2 cellular contexts compared by ENCODE assay signal in the genomic region with DNA sequence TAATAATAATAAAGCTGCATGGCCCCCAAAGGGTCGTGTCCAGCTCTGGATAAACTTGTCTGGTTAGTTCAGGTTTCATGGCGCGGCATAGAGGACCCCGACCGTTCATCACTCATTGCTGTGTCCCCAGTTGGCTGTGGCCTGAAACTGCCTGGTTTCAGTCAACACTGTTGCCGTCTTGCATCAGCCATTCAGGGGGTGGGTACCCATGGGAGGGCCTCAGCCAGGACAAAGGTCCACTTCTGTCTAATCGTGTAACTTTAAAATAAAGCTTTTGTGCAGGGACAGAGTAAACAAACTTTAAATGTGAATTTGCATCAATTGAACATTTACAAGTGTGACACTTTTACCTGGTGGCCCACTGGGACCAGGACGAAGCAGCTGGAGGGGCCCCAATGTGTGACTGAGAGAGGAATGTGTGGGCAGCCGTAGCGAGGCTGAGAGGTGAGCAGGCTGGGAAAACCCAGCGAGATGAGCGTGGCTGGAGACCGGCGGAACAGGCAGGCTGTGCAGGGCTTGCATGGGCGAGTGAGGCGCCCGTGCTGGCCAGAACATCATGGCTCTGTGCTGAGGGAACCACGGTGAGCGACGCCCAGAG.
TF ChIP-seq lines count a peak whose summit lies in the region.

No MANE protein-coding gene starts in this region.

TF ChIP-seq in GM12878, 131 proteins besides CTCF, POLR2A, EP300 and RAD21:
- TF ChIP-seq, protein P1, sequence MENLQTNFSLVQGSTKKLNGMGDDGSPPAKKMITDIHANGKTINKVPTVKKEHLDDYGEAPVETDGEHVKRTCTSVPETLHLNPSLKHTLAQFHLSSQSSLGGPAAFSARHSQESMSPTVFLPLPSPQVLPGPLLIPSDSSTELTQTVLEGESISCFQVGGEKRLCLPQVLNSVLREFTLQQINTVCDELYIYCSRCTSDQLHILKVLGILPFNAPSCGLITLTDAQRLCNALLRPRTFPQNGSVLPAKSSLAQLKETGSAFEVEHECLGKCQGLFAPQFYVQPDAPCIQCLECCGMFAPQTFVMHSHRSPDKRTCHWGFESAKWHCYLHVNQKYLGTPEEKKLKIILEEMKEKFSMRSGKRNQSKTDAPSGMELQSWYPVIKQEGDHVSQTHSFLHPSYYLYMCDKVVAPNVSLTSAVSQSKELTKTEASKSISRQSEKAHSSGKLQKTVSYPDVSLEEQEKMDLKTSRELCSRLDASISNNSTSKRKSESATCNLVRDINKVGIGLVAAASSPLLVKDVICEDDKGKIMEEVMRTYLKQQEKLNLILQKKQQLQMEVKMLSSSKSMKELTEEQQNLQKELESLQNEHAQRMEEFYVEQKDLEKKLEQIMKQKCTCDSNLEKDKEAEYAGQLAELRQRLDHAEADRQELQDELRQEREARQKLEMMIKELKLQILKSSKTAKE (IDR thresholded peaks at IDR 0.05; ENCODE audit: low read depth, poor library complexity, severe bottlenecking): no peak
- TF ChIP-seq JUNB (IDR thresholded peaks at IDR 0.05): no peak
- no peak for TF ChIP-seq MYB (IDR thresholded peaks at IDR 0.05; ENCODE audit: borderline replicate concordance, low read depth, low read length)
- TF ChIP-seq BHLHE40 (IDR thresholded peaks at IDR 0.05; ENCODE audit: borderline replicate concordance in 1 of 2, low read depth in 2 of 2, low read length in 1 of 2): no peak
- TF ChIP-seq RAD51 (IDR thresholded peaks at IDR 0.05): no peak
- no peak for TF ChIP-seq FOS (IDR thresholded peaks at IDR 0.05; ENCODE audit: borderline replicate concordance, extremely low read depth, insufficient read length)
- TF ChIP-seq, protein P2, sequence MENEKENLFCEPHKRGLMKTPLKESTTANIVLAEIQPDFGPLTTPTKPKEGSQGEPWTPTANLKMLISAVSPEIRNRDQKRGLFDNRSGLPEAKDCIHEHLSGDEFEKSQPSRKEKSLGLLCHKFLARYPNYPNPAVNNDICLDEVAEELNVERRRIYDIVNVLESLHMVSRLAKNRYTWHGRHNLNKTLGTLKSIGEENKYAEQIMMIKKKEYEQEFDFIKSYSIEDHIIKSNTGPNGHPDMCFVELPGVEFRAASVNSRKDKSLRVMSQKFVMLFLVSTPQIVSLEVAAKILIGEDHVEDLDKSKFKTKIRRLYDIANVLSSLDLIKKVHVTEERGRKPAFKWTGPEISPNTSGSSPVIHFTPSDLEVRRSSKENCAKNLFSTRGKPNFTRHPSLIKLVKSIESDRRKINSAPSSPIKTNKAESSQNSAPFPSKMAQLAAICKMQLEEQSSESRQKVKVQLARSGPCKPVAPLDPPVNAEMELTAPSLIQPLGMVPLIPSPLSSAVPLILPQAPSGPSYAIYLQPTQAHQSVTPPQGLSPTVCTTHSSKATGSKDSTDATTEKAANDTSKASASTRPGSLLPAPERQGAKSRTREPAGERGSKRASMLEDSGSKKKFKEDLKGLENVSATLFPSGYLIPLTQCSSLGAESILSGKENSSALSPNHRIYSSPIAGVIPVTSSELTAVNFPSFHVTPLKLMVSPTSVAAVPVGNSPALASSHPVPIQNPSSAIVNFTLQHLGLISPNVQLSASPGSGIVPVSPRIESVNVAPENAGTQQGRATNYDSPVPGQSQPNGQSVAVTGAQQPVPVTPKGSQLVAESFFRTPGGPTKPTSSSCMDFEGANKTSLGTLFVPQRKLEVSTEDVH (IDR thresholded peaks at IDR 0.05; ENCODE audit: low read depth, partially characterized antibody): no peak
- TF ChIP-seq ZNF384 (IDR thresholded peaks at IDR 0.05; ENCODE audit: borderline replicate concordance, low read depth, low read length): no peak
- no peak for TF ChIP-seq SMAD1 (IDR thresholded peaks at IDR 0.05; ENCODE audit: low read depth, partially characterized antibody)
- TF ChIP-seq EED (IDR thresholded peaks at IDR 0.05; ENCODE audit: low read depth): no peak
- TF ChIP-seq SIN3A (IDR thresholded peaks at IDR 0.05; ENCODE audit: low read depth, low read length): no peak
- no peak for TF ChIP-seq LARP7 (IDR thresholded peaks at IDR 0.05)
- no peak for TF ChIP-seq YY1 (IDR thresholded peaks at IDR 0.05; ENCODE audit: low read depth, low read length)
- TF ChIP-seq TBL1XR1 (IDR thresholded peaks at IDR 0.05; ENCODE audit: low read depth, low read length): no peak
- no peak for TF ChIP-seq STAT1 (conservative IDR thresholded peaks at IDR 0.05)
- TF ChIP-seq SMARCA5 (IDR thresholded peaks at IDR 0.05): no peak
- TF ChIP-seq ZNF274 (IDR thresholded peaks at IDR 0.05; ENCODE audit: insufficient read depth, insufficient read length): no peak
- no peak for TF ChIP-seq RELA (IDR thresholded peaks at IDR 0.05; ENCODE audit: borderline replicate concordance, partially characterized antibody)

TF ChIP-seq in HepG2, 621 proteins besides CTCF, POLR2A, EP300 and RAD21 (continues in another document):
- TF ChIP-seq, protein P3, sequence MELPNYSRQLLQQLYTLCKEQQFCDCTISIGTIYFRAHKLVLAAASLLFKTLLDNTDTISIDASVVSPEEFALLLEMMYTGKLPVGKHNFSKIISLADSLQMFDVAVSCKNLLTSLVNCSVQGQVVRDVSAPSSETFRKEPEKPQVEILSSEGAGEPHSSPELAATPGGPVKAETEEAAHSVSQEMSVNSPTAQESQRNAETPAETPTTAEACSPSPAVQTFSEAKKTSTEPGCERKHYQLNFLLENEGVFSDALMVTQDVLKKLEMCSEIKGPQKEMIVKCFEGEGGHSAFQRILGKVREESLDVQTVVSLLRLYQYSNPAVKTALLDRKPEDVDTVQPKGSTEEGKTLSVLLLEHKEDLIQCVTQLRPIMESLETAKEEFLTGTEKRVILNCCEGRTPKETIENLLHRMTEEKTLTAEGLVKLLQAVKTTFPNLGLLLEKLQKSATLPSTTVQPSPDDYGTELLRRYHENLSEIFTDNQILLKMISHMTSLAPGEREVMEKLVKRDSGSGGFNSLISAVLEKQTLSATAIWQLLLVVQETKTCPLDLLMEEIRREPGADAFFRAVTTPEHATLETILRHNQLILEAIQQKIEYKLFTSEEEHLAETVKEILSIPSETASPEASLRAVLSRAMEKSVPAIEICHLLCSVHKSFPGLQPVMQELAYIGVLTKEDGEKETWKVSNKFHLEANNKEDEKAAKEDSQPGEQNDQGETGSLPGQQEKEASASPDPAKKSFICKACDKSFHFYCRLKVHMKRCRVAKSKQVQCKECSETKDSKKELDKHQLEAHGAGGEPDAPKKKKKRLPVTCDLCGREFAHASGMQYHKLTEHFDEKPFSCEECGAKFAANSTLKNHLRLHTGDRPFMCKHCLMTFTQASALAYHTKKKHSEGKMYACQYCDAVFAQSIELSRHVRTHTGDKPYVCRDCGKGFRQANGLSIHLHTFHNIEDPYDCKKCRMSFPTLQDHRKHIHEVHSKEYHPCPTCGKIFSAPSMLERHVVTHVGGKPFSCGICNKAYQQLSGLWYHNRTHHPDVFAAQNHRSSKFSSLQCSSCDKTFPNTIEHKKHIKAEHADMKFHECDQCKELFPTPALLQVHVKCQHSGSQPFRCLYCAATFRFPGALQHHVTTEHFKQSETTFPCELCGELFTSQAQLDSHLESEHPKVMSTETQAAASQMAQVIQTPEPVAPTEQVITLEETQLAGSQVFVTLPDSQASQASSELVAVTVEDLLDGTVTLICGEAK (IDR thresholded peaks at IDR 0.05): peak; percentile 60
- TF ChIP-seq, protein P3 (CRISPR knock-in tag; IDR thresholded peaks at IDR 0.05): peak; percentile 98
- TF ChIP-seq DMAP1 (CRISPR knock-in tag; IDR thresholded peaks at IDR 0.05): peak; percentile 93
- TF ChIP-seq ZBTB20 (CRISPR knock-in tag; IDR thresholded peaks at IDR 0.05; ENCODE audit: borderline replicate concordance, low read depth): peak; percentile 87; the same call in 1 of the 2 replicates
- TF ChIP-seq, protein P4, sequence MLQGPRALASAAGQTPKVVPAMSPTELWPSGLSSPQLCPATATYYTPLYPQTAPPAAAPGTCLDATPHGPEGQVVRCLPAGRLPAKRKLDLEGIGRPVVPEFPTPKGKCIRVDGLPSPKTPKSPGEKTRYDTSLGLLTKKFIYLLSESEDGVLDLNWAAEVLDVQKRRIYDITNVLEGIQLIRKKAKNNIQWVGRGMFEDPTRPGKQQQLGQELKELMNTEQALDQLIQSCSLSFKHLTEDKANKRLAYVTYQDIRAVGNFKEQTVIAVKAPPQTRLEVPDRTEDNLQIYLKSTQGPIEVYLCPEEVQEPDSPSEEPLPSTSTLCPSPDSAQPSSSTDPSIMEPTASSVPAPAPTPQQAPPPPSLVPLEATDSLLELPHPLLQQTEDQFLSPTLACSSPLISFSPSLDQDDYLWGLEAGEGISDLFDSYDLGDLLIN (CRISPR knock-in tag; IDR thresholded peaks at IDR 0.05; ENCODE audit: borderline replicate concordance): peak; percentile 42; the same call in 1 of the 2 replicates
- peak; percentile 82 for TF ChIP-seq ZNF709 (CRISPR knock-in tag; IDR thresholded peaks at IDR 0.05)
- no peak for TF ChIP-seq ZFP36 (IDR thresholded peaks at IDR 0.05; ENCODE audit: borderline replicate concordance, low read depth, low read length, partially characterized antibody)
- no peak for TF ChIP-seq NPAS2 (CRISPR knock-in tag; IDR thresholded peaks at IDR 0.05; ENCODE audit: borderline replicate concordance)
- TF ChIP-seq TSC22D2 (CRISPR knock-in tag; IDR thresholded peaks at IDR 0.05; ENCODE audit: borderline replicate concordance): peak; percentile 87; the same call in 1 of the 2 replicates
- no peak for TF ChIP-seq NCOA1 (CRISPR knock-in tag; IDR thresholded peaks at IDR 0.05)
- no peak; the same call in none of the 2 replicates for TF ChIP-seq ZNF782 (CRISPR knock-in tag; IDR thresholded peaks at IDR 0.05; ENCODE audit: borderline replicate concordance)
- TF ChIP-seq ZNF670 (CRISPR knock-in tag; IDR thresholded peaks at IDR 0.05; ENCODE audit: borderline replicate concordance): no peak
- TF ChIP-seq, protein P5, sequence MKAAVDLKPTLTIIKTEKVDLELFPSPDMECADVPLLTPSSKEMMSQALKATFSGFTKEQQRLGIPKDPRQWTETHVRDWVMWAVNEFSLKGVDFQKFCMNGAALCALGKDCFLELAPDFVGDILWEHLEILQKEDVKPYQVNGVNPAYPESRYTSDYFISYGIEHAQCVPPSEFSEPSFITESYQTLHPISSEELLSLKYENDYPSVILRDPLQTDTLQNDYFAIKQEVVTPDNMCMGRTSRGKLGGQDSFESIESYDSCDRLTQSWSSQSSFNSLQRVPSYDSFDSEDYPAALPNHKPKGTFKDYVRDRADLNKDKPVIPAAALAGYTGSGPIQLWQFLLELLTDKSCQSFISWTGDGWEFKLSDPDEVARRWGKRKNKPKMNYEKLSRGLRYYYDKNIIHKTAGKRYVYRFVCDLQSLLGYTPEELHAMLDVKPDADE (CRISPR knock-in tag; IDR thresholded peaks at IDR 0.05): no peak
- peak; percentile 91 for TF ChIP-seq ZNF343 (CRISPR knock-in tag; IDR thresholded peaks at IDR 0.05)
- no peak; the same call in 1 of the 2 replicates for TF ChIP-seq ZNF557 (CRISPR knock-in tag; IDR thresholded peaks at IDR 0.05)
- TF ChIP-seq HNRNPH1 (optimal IDR thresholded peaks at IDR 0.05; ENCODE audit: low read depth, low read length): peak; percentile 42
- TF ChIP-seq SETDB1 (CRISPR knock-in tag; IDR thresholded peaks at IDR 0.05; ENCODE audit: borderline replicate concordance): peak; percentile 81; the same call in 1 of the 2 replicates
- TF ChIP-seq AKAP8 (CRISPR knock-in tag; IDR thresholded peaks at IDR 0.05): no peak
- TF ChIP-seq SSRP1 (CRISPR knock-in tag; IDR thresholded peaks at IDR 0.05): no peak
- peak; percentile 99 for TF ChIP-seq BRD4 (CRISPR knock-in tag; IDR thresholded peaks at IDR 0.05)
- TF ChIP-seq, protein P6, sequence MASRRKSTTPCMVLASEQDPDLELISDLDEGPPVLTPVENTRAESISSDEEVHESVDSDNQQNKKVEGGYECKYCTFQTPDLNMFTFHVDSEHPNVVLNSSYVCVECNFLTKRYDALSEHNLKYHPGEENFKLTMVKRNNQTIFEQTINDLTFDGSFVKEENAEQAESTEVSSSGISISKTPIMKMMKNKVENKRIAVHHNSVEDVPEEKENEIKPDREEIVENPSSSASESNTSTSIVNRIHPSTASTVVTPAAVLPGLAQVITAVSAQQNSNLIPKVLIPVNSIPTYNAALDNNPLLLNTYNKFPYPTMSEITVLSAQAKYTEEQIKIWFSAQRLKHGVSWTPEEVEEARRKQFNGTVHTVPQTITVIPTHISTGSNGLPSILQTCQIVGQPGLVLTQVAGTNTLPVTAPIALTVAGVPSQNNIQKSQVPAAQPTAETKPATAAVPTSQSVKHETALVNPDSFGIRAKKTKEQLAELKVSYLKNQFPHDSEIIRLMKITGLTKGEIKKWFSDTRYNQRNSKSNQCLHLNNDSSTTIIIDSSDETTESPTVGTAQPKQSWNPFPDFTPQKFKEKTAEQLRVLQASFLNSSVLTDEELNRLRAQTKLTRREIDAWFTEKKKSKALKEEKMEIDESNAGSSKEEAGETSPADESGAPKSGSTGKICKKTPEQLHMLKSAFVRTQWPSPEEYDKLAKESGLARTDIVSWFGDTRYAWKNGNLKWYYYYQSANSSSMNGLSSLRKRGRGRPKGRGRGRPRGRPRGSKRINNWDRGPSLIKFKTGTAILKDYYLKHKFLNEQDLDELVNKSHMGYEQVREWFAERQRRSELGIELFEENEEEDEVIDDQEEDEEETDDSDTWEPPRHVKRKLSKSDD (CRISPR knock-in tag; IDR thresholded peaks at IDR 0.05; ENCODE audit: low read depth): peak; percentile 95; the same call in 1 of the 2 replicates
- TF ChIP-seq KDM6A (CRISPR knock-in tag; IDR thresholded peaks at IDR 0.05; ENCODE audit: low read depth): peak; percentile 94
- TF ChIP-seq FLYWCH1 (CRISPR knock-in tag; IDR thresholded peaks at IDR 0.05): no peak
- TF ChIP-seq XRCC5 (optimal IDR thresholded peaks at IDR 0.05; ENCODE audit: low read length): peak; percentile 94
- TF ChIP-seq NKX3-1 (CRISPR knock-in tag; IDR thresholded peaks at IDR 0.05): no peak
- TF ChIP-seq DPF2 (CRISPR knock-in tag; IDR thresholded peaks at IDR 0.05; ENCODE audit: borderline replicate concordance, low read depth): peak; percentile 81; the same call in 1 of the 2 replicates
- no peak for TF ChIP-seq ZFYVE20 (CRISPR knock-in tag; IDR thresholded peaks at IDR 0.05; ENCODE audit: borderline replicate concordance, low read depth)
- TF ChIP-seq NFYB (CRISPR knock-in tag; IDR thresholded peaks at IDR 0.05): no peak
- peak; percentile 70 for TF ChIP-seq RARA (CRISPR knock-in tag; IDR thresholded peaks at IDR 0.05)
